Comparison of ENCODE assay signal across 21 cellular contexts in genomic region chr18:3132700-3133099, GRCh38.
DNase-seq lines count a peak whose midpoint lies in the region; ATAC-seq and TF ChIP-seq lines count a peak whose summit lies in the region.
"Had no signal": no experiment of that assay in that cellular context is flagged by ENCODE, and none has a peak within 500 bp of the region (broad histone marks: within the 10 kb centered on the region; RNA-seq: fewer than 3 reads in every experiment).

No MANE protein-coding gene starts in this region.

- H2BK20ac ChIP-seq in IMR-90 (ENCODE audit: low read depth, low read length): no peak overlapping the region

- DNase-seq in heart left ventricle (no peak), left cardiac atrium (no peak), IMR-90 (no peak), lung microvascular endothelial cell (ENCODE audit: low read depth in 2 of 2) (peak; percentile 18 to 38), upper lobe of left lung (no peak), left colon (no peak)
- DNase-seq: 8988T; ACHN; BE2C; CD8-positive, alpha-beta memory T cell; DMS79 treated with DMSO at 0.1 percent for 48 hours; H7; KG1; MM.1S; NCI-H2029; NCI-H446; NCI-H524 treated with DMSO at 0.1 percent for 48 hours; NCI-H774 had no signal

- H4K5ac ChIP-seq in IMR-90 (ENCODE audit: low read depth, low read length): no peak overlapping the region

- no peak overlapping the region for H4K8ac ChIP-seq in IMR-90 (ENCODE audit: low read depth in 2 of 2, low read length in 2 of 2)

- H3K56ac ChIP-seq in IMR-90 (ENCODE audit: extremely low read depth, insufficient read depth, low read length): no peak overlapping the region

- H3K4me3 ChIP-seq in heart left ventricle: no peak overlapping the region
- no peak overlapping the region for H3K4me3 ChIP-seq in IMR-90 (ENCODE audit: insufficient read depth, low read depth, low read length)
- H3K4me3 ChIP-seq in skeletal muscle tissue (ENCODE audit: low read length in 3 of 3): no peak overlapping the region
- no peak overlapping the region for H3K4me3 ChIP-seq in upper lobe of left lung
- H3K4me3 ChIP-seq: SJSA1 had no signal

- H3K36me3 ChIP-seq in heart left ventricle: peaks cover 0 to 95% (median 43%) of the 10 kb centered on the region in 9 donors
- H3K36me3 ChIP-seq in IMR-90 (ENCODE audit: control insufficient read depth, insufficient read depth, low read length): no peaks in the 10 kb centered on the region
- peaks cover 33 to 67% (median 59%) of the 10 kb centered on the region in 3 donors for H3K36me3 ChIP-seq in skeletal muscle tissue (ENCODE audit: control insufficient read depth in 3 of 3, insufficient read depth in 3 of 3, low read length in 3 of 3)
- H3K36me3 ChIP-seq in upper lobe of left lung: no peaks in the 10 kb centered on the region
- H3K36me3 ChIP-seq: BE2C, SJSA1 had no signal

- POLR2A ChIA-PET in IMR-90 (lab: Charles Lee; ENCODE audit: unreplicated experiment): interaction anchor here (0.5 kb wide), 1 partner anchor 19 kb away, joined by 5 read pairs; no protein-coding TSS in a partner anchor

- no peak overlapping the region for H2BK120ac ChIP-seq in IMR-90 (ENCODE audit: low read depth, low read length)

- H3K14ac ChIP-seq in IMR-90 (replicated peaks; ENCODE audit: low read depth, low read length): no peak overlapping the region

- 61 to 77% (median 69%) methylated on average over 3 of the region's 3 CpGs for WGBS in heart left ventricle, 4 donors
- WGBS in IMR-90 (ENCODE audit: extremely low coverage in 2 of 2, insufficient read length in 1 of 2), 2 experiments: 93% methylated on average over 2 of the region's 3 CpGs; no CpG with 5 or more reads in 1 of the 2 experiments
- WGBS in upper lobe of left lung, 2 donors: 97 to 98% methylated on average over 3 of the region's 3 CpGs

- H3K9me3 ChIP-seq in heart left ventricle (no peaks in the 10 kb centered on the region), IMR-90 (ENCODE audit: control insufficient read depth, insufficient read depth, low read length) (no peaks in the 10 kb centered on the region), skeletal muscle tissue (ENCODE audit: control insufficient read depth in 3 of 3, low read length in 3 of 3) (no peaks in the 10 kb centered on the region), upper lobe of left lung (no peaks in the 10 kb centered on the region)
- H3K9me3 ChIP-seq: BE2C, SJSA1 had no signal

- H2AK9ac ChIP-seq in IMR-90 (replicated peaks; ENCODE audit: low read depth, low read length, poor library complexity): peak overlapping the region; percentile 3

- no peak overlapping the region for H4K91ac ChIP-seq in IMR-90 (ENCODE audit: insufficient read depth, low read depth, low read length)

- dilution Hi-C loops in IMR-90 (cut with HindIII; ENCODE audit: low sequenced_read_pairs, unreplicated experiment): no loop called here

- H2AK5ac ChIP-seq in IMR-90 (ENCODE audit: low read depth, low read length): no peak overlapping the region

- H3K4me1 ChIP-seq in heart left ventricle (peaks cover 0 to 17% (median 0%) of the 10 kb centered on the region in 12 donors), IMR-90 (ENCODE audit: control insufficient read depth, insufficient read depth, low read length) (no peaks in the 10 kb centered on the region), skeletal muscle tissue (ENCODE audit: control insufficient read depth in 3 of 3, insufficient read depth in 3 of 3, low read length in 3 of 3) (peaks cover 3 to 13% (median 9%) of the 10 kb centered on the region in 3 donors), upper lobe of left lung (no peaks in the 10 kb centered on the region)
- H3K4me1 ChIP-seq: BE2C had no signal

- no peaks in the 10 kb centered on the region for H3K27me3 ChIP-seq in heart left ventricle
- H3K27me3 ChIP-seq in IMR-90 (ENCODE audit: control insufficient read depth, insufficient read depth, low read length): no peaks in the 10 kb centered on the region
- no peaks in the 10 kb centered on the region for H3K27me3 ChIP-seq in skeletal muscle tissue (ENCODE audit: control insufficient read depth in 3 of 3, insufficient read depth in 3 of 3, low read length in 3 of 3)
- no peaks in the 10 kb centered on the region for H3K27me3 ChIP-seq in upper lobe of left lung
- H3K27me3 ChIP-seq: BE2C, SJSA1 had no signal

- H4K20me1 ChIP-seq in IMR-90 (ENCODE audit: insufficient read depth, low read length): no peaks in the 10 kb centered on the region

- peak overlapping the region in 7 of 12 donors; percentile 22 to 65 (median 37) for H3K27ac ChIP-seq in heart left ventricle
- no peak overlapping the region for H3K27ac ChIP-seq in IMR-90 (ENCODE audit: insufficient read depth, low read length)
- peak overlapping the region; percentile 43 for H3K27ac ChIP-seq in skeletal muscle tissue (ENCODE audit: low read depth, low read length)
- H3K27ac ChIP-seq in upper lobe of left lung: no peak overlapping the region
- H3K27ac ChIP-seq: SJSA1 had no signal

- no peak overlapping the region for H3K4ac ChIP-seq in IMR-90 (ENCODE audit: low read depth, low read length)

- intact Hi-C loops in heart left ventricle (cut with DNase I): no loop called here
- intact Hi-C loops in left cardiac atrium (cut with DNase I): no loop called here
- intact Hi-C loops in IMR-90 (cut with micrococcal nuclease): no loop called here
- intact Hi-C loops in left colon (cut with DNase I, micrococcal nuclease): no loop called here

- CTCF ChIA-PET in IMR-90 (lab: Yijun Ruan, JAX): no interaction called here

- H2AFZ ChIP-seq in IMR-90 (replicated peaks; ENCODE audit: low read length, poor library complexity): no peak overlapping the region

- H3K23ac ChIP-seq in IMR-90 (ENCODE audit: low read depth, low read length): no peak overlapping the region

- TF ChIP-seq EP300 in upper lobe of left lung (IDR thresholded peaks at IDR 0.05): no peak

- no TSS peak for BruUV-seq in IMR-90 (replicated peaks; lab: Mats Ljungman, UMichigan)

- TF ChIP-seq RAD21 in IMR-90 (IDR thresholded peaks at IDR 0.05; ENCODE audit: low read length): no peak

- H2BK15ac ChIP-seq in IMR-90 (ENCODE audit: low read depth, low read length): no peak overlapping the region

- H3K9me1 ChIP-seq in IMR-90 (ENCODE audit: insufficient read depth, low read length): no peaks in the 10 kb centered on the region

- TF ChIP-seq CTCF in heart left ventricle (IDR thresholded peaks at IDR 0.05) (no peak), IMR-90 (conservative IDR thresholded peaks at IDR 0.05; ENCODE audit: low read depth, low read length) (no peak), upper lobe of left lung (IDR thresholded peaks at IDR 0.05) (no peak)

- in situ Hi-C loops in IMR-90 (cut with MboI; ENCODE audit: low sequenced_read_pairs): loop anchor here (10.0 kb wide), 1 partner anchor 198 kb away; no protein-coding TSS in a partner anchor

- H3K79me1 ChIP-seq in IMR-90 (ENCODE audit: low read depth in 1 of 2, low read length in 2 of 2): no peaks in the 10 kb centered on the region

- no peak for TF ChIP-seq POLR2A in heart left ventricle (IDR thresholded peaks at IDR 0.05)
- no peak for TF ChIP-seq POLR2A in IMR-90 (IDR thresholded peaks at IDR 0.05; ENCODE audit: low read depth, low read length)
- TF ChIP-seq POLR2A in upper lobe of left lung (IDR thresholded peaks at IDR 0.05): no peak

- no peak overlapping the region for H2BK5ac ChIP-seq in IMR-90 (ENCODE audit: low read depth, low read length, poor library complexity, severe bottlenecking)

- H3K9ac ChIP-seq in IMR-90 (ENCODE audit: low read depth, low read length) (no peak overlapping the region), skeletal muscle tissue (ENCODE audit: low read depth in 1 of 3, low read length in 3 of 3) (no peak overlapping the region)

- ATAC-seq in heart left ventricle: peak in 2 of 4 donors; percentile 29 to 46
- no peak for ATAC-seq in left cardiac atrium
- ATAC-seq in IMR-90 (ENCODE audit: low read depth): no peak
- ATAC-seq in GM19463 (IDR thresholded peaks at IDR 0.05; ENCODE audit: unreplicated experiment): no peak
- ATAC-seq in upper lobe of left lung (ENCODE audit: low FRiP score in 2 of 2): no peak
- ATAC-seq in left colon: no peak

- no peak overlapping the region for H3K18ac ChIP-seq in IMR-90 (ENCODE audit: low read depth, low read length)

- H3K4me2 ChIP-seq in IMR-90 (ENCODE audit: low read depth, low read length): no peak overlapping the region

TF ChIP-seq in IMR-90, 13 proteins besides CTCF, POLR2A, EP300 and RAD21:
- TF ChIP-seq FOS (IDR thresholded peaks at IDR 0.05; ENCODE audit: low read depth, low read length): no peak
- no peak for TF ChIP-seq SMC3 (IDR thresholded peaks at IDR 0.05; ENCODE audit: low read depth, low read length)
- no peak for TF ChIP-seq MAFK (IDR thresholded peaks at IDR 0.05; ENCODE audit: low read depth, low read length)
- no peak for TF ChIP-seq ELK1 (IDR thresholded peaks at IDR 0.05; ENCODE audit: borderline replicate concordance, low read depth, low read length)
- TF ChIP-seq CEBPB (IDR thresholded peaks at IDR 0.05; ENCODE audit: low read depth, low read length): no peak
- TF ChIP-seq USF2 (IDR thresholded peaks at IDR 0.05; ENCODE audit: low read depth, low read length): no peak
- TF ChIP-seq NFE2L2 (IDR thresholded peaks at IDR 0.05; ENCODE audit: low read depth, low read length): no peak
- no peak for TF ChIP-seq RFX5 (IDR thresholded peaks at IDR 0.05; ENCODE audit: low read depth, low read length)
- TF ChIP-seq RCOR1 (IDR thresholded peaks at IDR 0.05; ENCODE audit: insufficient replicate concordance, low read length): no peak
- no peak for TF ChIP-seq CHD1 (IDR thresholded peaks at IDR 0.05; ENCODE audit: low read depth, low read length)
- TF ChIP-seq BHLHE40 (IDR thresholded peaks at IDR 0.05; ENCODE audit: low read depth, low read length): no peak
- TF ChIP-seq MXI1 (IDR thresholded peaks at IDR 0.05; ENCODE audit: borderline replicate concordance, low read depth, low read length): no peak
- no peak for TF ChIP-seq MAZ (IDR thresholded peaks at IDR 0.05; ENCODE audit: borderline replicate concordance, low read depth, low read length)

Comparison
In these comparisons a context has a peak if more than half of its experiments do, and no peak if none do; other contexts are left out.
1. DNase-seq: peak in lung microvascular endothelial cell (2 of 2); none in heart left ventricle (0 of 5), left cardiac atrium (single experiment), IMR-90 (single experiment), upper lobe of left lung (0 of 2) and left colon (0 of 2).
2. H3K27ac ChIP-seq: peak in heart left ventricle (7 of 12) and skeletal muscle tissue (single experiment); none in IMR-90 (single experiment) and upper lobe of left lung (0 of 4).